21 cellular contexts compared by ENCODE assay signal in the genomic region with DNA sequence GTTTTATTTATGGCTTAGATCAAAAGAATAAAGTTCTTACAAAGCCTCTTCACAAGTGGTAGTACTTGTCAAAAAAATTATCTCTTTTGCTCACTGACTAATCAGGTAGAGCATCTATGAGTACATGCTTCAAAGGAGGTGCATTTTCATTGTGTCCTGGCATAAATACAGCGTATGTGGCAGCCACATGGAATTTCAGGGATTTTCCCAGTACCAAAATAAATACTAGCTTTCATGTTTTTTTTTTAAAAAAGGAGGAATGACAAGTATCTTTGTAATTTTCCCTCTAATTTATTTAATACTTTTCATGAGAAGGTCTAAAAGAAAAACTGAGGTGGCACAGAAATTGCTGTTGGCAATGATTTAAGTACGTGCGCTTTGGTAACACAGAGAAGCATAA.
DNase-seq lines count a peak whose midpoint lies in the region; ATAC-seq and TF ChIP-seq lines count a peak whose summit lies in the region.
"Had no signal": no experiment of that assay in that cellular context is flagged by ENCODE, and none has a peak within 500 bp of the region (broad histone marks: within the 10 kb centered on the region; RNA-seq: fewer than 3 reads in every experiment).

No MANE protein-coding gene starts in this region.

- H2AFZ ChIP-seq in GM23338: peak overlapping the region; percentile 76; the same call in 1 of the 2 replicates
- H2AFZ ChIP-seq in smooth muscle cell (ENCODE audit: low read depth): peak overlapping the region; percentile 47

- H3K27me3 Mint-ChIP-seq in GM23338 (ENCODE audit: insufficient read depth, low read depth, poor library complexity) (no peaks in the 10 kb centered on the region), nephron (ENCODE audit: low read depth) (no peaks in the 10 kb centered on the region)

- H3K9me3 Mint-ChIP-seq in GM23338: no peaks in the 10 kb centered on the region
- H3K9me3 Mint-ChIP-seq in nephron: no peaks in the 10 kb centered on the region
- H3K9me3 Mint-ChIP-seq: CD4-positive, alpha-beta memory T cell had no signal

- H3K79me2 ChIP-seq in GM23338 (replicated peaks; ENCODE audit: insufficient read depth) (no peaks in the 10 kb centered on the region), smooth muscle cell (ENCODE audit: low read depth) (no peaks in the 10 kb centered on the region)

- H3K4me1 Mint-ChIP-seq in GM23338 (0 out of 3 replicates have a peak, but pooled peaks cover 3% of the 10 kb centered on the region), nephron (peaks cover 29% of the 10 kb centered on the region)
- H3K4me1 Mint-ChIP-seq: CD4-positive, alpha-beta memory T cell had no signal

- ATAC-seq in GM23338 (no peak), omental fat pad (ENCODE audit: low FRiP score) (no peak)

- H3K4me3 Mint-ChIP-seq in GM23338 (no peak overlapping the region), nephron (no peak overlapping the region)
- H3K4me3 Mint-ChIP-seq: CD4-positive, alpha-beta memory T cell had no signal

- H3K27me3 ChIP-seq in GM23338 (ENCODE audit: insufficient read depth) (no peaks in the 10 kb centered on the region), smooth muscle cell (ENCODE audit: low read depth) (no peaks in the 10 kb centered on the region)
- H3K27me3 ChIP-seq: BLaER1 treated with 17β-estradiol and CSF1 and Interleukin-3, amounts not matched to agents 10 nM and 100 nM had no signal

- WGBS in smooth muscle cell (ENCODE audit: low lambda C conversion rate): 84% methylated on average over 3 of the region's 3 CpGs

- H3K4me2 ChIP-seq in GM23338 (no peak overlapping the region), smooth muscle cell (no peak overlapping the region)
- H3K4me2 ChIP-seq: BLaER1 treated with 17β-estradiol and CSF1 and Interleukin-3, amounts not matched to agents 10 nM and 100 nM had no signal

- H3K4me3 ChIP-seq in GM23338: no peak overlapping the region
- H3K4me3 ChIP-seq in smooth muscle cell: no peak overlapping the region
- H3K4me3 ChIP-seq: BLaER1 treated with 17β-estradiol and CSF1 and Interleukin-3, amounts not matched to agents 10 nM and 100 nM had no signal

- no peak overlapping the region for H3K9ac ChIP-seq in smooth muscle cell (ENCODE audit: low read depth)
- H3K9ac ChIP-seq: BLaER1 treated with 17β-estradiol and CSF1 and Interleukin-3, amounts not matched to agents 10 nM and 100 nM had no signal

- no peaks in the 10 kb centered on the region for H3K9me3 ChIP-seq in smooth muscle cell (replicated peaks; ENCODE audit: low read depth)
- H3K9me3 ChIP-seq: BLaER1 treated with 17β-estradiol and CSF1 and Interleukin-3, amounts not matched to agents 10 nM and 100 nM; Caco-2 had no signal

- no peaks in the 10 kb centered on the region for H4K20me1 ChIP-seq in GM23338 (replicated peaks; ENCODE audit: insufficient read depth)
- no peaks in the 10 kb centered on the region for H4K20me1 ChIP-seq in smooth muscle cell (ENCODE audit: low read depth)
- H4K20me1 ChIP-seq: BLaER1 treated with 17β-estradiol and CSF1 and Interleukin-3, amounts not matched to agents 10 nM and 100 nM had no signal

- DNase-seq in GM23338 (ENCODE audit: low spot score): no peak
- peak; percentile 72 for DNase-seq in astrocyte of the hippocampus (ENCODE audit: low read depth, low spot score)
- DNase-seq in smooth muscle cell (lab: John Stamatoyannopoulos, UW; ENCODE audit: unreplicated experiment): no peak
- DNase-seq in T-helper 1 cell: no peak
- DNase-seq in NCI-H82 (lab: John Stamatoyannopoulos, UW): no peak
- no peak for DNase-seq in omental fat pad (ENCODE audit: low spot score)
- DNase-seq: ACHN; Caco-2; CD4-positive, alpha-beta memory T cell; DMS 273 treated with DMSO at 0.1 percent for 48 hours; DMS79 treated with DMSO at 0.1 percent for 48 hours; HCEC 1CT; KG1; NCI-H1092 treated with DMSO at 0.1 percent for 48 hours; NCI-H1436 treated with DMSO at 0.1 percent for 48 hours; NCI-H1930; NCI-H69; SHP77 treated with DMSO at 0.1 percent for 48 hours had no signal

- no peak for TF ChIP-seq CTCF in GM23338 (conservative IDR thresholded peaks at IDR 0.05; ENCODE audit: low read depth in 2 of 2)
- TF ChIP-seq CTCF in nephron (IDR thresholded peaks at IDR 0.05; ENCODE audit: unreplicated experiment in 3 of 3): no peak
- no peak for TF ChIP-seq CTCF in smooth muscle cell (IDR thresholded peaks at IDR 0.05; ENCODE audit: borderline replicate concordance, insufficient read depth, poor library complexity, severe bottlenecking)
- no peak for TF ChIP-seq CTCF in omental fat pad (IDR thresholded peaks at IDR 0.05)

- peaks cover 5% of the 10 kb centered on the region; the same call in 1 of the 2 replicates for H3K4me1 ChIP-seq in GM23338 (ENCODE audit: insufficient read depth)
- H3K4me1 ChIP-seq in smooth muscle cell (ENCODE audit: low read depth): no peaks in the 10 kb centered on the region
- H3K4me1 ChIP-seq: BLaER1 treated with 17β-estradiol and CSF1 and Interleukin-3, amounts not matched to agents 10 nM and 100 nM; Caco-2 had no signal

- H3K27ac Mint-ChIP-seq in GM23338 (no peak overlapping the region), nephron (peak overlapping the region; percentile 35 to 85 (median 85))
- H3K27ac Mint-ChIP-seq: CD4-positive, alpha-beta memory T cell had no signal

- H3K9me2 ChIP-seq in GM23338 (ENCODE audit: insufficient read depth): no peaks in the 10 kb centered on the region; the same call in 1 of the 2 replicates

- H3K27ac ChIP-seq in GM23338 (ENCODE audit: low read depth) (no peak overlapping the region), smooth muscle cell (ENCODE audit: low read depth) (no peak overlapping the region)
- H3K27ac ChIP-seq: BLaER1 treated with 17β-estradiol and CSF1 and Interleukin-3, amounts not matched to agents 10 nM and 100 nM; RWPE1 had no signal

- H3K36me3 Mint-ChIP-seq in GM23338 (ENCODE audit: low read depth): no peaks in the 10 kb centered on the region
- H3K36me3 Mint-ChIP-seq in nephron (ENCODE audit: low read depth): no peaks in the 10 kb centered on the region
- H3K36me3 Mint-ChIP-seq: CD4-positive, alpha-beta memory T cell had no signal

- H3F3A ChIP-seq in GM23338 (replicated peaks; ENCODE audit: low read depth) (no peaks in the 10 kb centered on the region), smooth muscle cell (ENCODE audit: low read depth) (no peaks in the 10 kb centered on the region)

- H3K36me3 ChIP-seq in GM23338 (ENCODE audit: insufficient read depth): no peaks in the 10 kb centered on the region
- H3K36me3 ChIP-seq in smooth muscle cell (ENCODE audit: low read depth): no peaks in the 10 kb centered on the region
- H3K36me3 ChIP-seq: BLaER1 treated with 17β-estradiol and CSF1 and Interleukin-3, amounts not matched to agents 10 nM and 100 nM had no signal

TF ChIP-seq in GM23338, 12 proteins besides CTCF, POLR2A, EP300 and RAD21 (continues in another document):
- TF ChIP-seq EZH2 (IDR thresholded peaks at IDR 0.05; ENCODE audit: low read depth, unreplicated experiment): no peak
- TF ChIP-seq, protein P1, sequence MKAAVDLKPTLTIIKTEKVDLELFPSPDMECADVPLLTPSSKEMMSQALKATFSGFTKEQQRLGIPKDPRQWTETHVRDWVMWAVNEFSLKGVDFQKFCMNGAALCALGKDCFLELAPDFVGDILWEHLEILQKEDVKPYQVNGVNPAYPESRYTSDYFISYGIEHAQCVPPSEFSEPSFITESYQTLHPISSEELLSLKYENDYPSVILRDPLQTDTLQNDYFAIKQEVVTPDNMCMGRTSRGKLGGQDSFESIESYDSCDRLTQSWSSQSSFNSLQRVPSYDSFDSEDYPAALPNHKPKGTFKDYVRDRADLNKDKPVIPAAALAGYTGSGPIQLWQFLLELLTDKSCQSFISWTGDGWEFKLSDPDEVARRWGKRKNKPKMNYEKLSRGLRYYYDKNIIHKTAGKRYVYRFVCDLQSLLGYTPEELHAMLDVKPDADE (IDR thresholded peaks at IDR 0.05): no peak
- TF ChIP-seq NANOG (IDR thresholded peaks at IDR 0.05; ENCODE audit: borderline replicate concordance): no peak
- TF ChIP-seq POLR2AphosphoS5 (IDR thresholded peaks at IDR 0.05; ENCODE audit: low read depth): no peak
- no peak for TF ChIP-seq STAT1 (IDR thresholded peaks at IDR 0.05; ENCODE audit: unreplicated experiment)
- TF ChIP-seq ZNF114 (CRISPR knock-in tag; IDR thresholded peaks at IDR 0.05): no peak
- TF ChIP-seq EZH2phosphoT487 (IDR thresholded peaks at IDR 0.05; ENCODE audit: unreplicated experiment): no peak
- TF ChIP-seq ZNF331 (CRISPR knock-in tag; IDR thresholded peaks at IDR 0.05; ENCODE audit: low read depth): no peak
- TF ChIP-seq CREB1 (CRISPR knock-in tag; IDR thresholded peaks at IDR 0.05; ENCODE audit: low read depth): no peak
- TF ChIP-seq, protein P2, sequence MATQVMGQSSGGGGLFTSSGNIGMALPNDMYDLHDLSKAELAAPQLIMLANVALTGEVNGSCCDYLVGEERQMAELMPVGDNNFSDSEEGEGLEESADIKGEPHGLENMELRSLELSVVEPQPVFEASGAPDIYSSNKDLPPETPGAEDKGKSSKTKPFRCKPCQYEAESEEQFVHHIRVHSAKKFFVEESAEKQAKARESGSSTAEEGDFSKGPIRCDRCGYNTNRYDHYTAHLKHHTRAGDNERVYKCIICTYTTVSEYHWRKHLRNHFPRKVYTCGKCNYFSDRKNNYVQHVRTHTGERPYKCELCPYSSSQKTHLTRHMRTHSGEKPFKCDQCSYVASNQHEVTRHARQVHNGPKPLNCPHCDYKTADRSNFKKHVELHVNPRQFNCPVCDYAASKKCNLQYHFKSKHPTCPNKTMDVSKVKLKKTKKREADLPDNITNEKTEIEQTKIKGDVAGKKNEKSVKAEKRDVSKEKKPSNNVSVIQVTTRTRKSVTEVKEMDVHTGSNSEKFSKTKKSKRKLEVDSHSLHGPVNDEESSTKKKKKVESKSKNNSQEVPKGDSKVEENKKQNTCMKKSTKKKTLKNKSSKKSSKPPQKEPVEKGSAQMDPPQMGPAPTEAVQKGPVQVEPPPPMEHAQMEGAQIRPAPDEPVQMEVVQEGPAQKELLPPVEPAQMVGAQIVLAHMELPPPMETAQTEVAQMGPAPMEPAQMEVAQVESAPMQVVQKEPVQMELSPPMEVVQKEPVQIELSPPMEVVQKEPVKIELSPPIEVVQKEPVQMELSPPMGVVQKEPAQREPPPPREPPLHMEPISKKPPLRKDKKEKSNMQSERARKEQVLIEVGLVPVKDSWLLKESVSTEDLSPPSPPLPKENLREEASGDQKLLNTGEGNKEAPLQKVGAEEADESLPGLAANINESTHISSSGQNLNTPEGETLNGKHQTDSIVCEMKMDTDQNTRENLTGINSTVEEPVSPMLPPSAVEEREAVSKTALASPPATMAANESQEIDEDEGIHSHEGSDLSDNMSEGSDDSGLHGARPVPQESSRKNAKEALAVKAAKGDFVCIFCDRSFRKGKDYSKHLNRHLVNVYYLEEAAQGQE (IDR thresholded peaks at IDR 0.05; ENCODE audit: unreplicated experiment): no peak
- TF ChIP-seq JUNB (IDR thresholded peaks at IDR 0.05; ENCODE audit: unreplicated experiment): no peak
